In the genomic region with DNA sequence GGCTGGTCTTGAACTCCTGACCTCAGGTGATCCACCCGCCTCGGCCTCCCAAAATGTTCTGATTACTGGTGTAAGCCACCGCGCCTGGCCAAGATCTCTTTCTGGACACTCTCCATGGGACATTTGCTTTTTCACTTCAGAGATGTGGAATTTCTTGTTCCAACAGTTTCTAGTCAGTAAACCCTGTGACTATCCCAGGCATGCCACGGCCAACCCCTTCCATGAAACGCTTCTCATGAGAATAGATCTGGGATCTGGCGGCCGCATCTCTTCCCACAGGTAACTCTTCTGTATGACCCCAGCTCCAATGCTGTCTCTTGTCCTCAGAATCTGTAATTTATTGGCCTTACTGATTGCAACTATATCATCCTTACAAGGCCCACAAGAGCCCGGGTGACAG, we compare ENCODE assay signal across 4 cellular contexts.
"Had no signal": no experiment of that assay in that cellular context is flagged by ENCODE, and none has a peak within 500 bp of the region (broad histone marks: within the 10 kb centered on the region; RNA-seq: fewer than 3 reads in every experiment).

No MANE protein-coding gene starts in this region.

- H3K4me3 ChIP-seq: GM23338 had no signal

- DNase-seq: H9, HCEC 1CT, IMR-90 had no signal

- H3K27ac Mint-ChIP-seq: GM23338, H9 had no signal

- H3K4me2 ChIP-seq: GM23338 had no signal

- H2AFZ ChIP-seq: GM23338 had no signal

- H3K9me3 Mint-ChIP-seq: GM23338 had no signal

- ATAC-seq: GM23338 had no signal

- H3K4me3 Mint-ChIP-seq: GM23338 had no signal
